In genomic region chr6:111988926-111989325, GRCh38 we compare ENCODE assay signal across 20 cellular contexts.
DNase-seq lines count a peak whose midpoint lies in the region; ATAC-seq and TF ChIP-seq lines count a peak whose summit lies in the region.
"Had no signal": no experiment of that assay in that cellular context is flagged by ENCODE, and none has a peak within 500 bp of the region (broad histone marks: within the 10 kb centered on the region; RNA-seq: fewer than 3 reads in every experiment).

No MANE protein-coding gene starts in this region.

- no peaks in the 10 kb centered on the region for H3K9me3 ChIP-seq in CD4-positive, alpha-beta memory T cell (ENCODE audit: control insufficient read depth in 1 of 2, low read length in 2 of 2)
- H3K9me3 ChIP-seq in breast epithelium = no peaks in the 10 kb centered on the region
- H3K9me3 ChIP-seq: mucosa of descending colon, neutrophil, Peyer's patch, psoas muscle, tibial artery had no signal

- no peak for TF ChIP-seq POLR2A in breast epithelium (IDR thresholded peaks at IDR 0.05)

- H3K27ac ChIP-seq in CD4-positive, alpha-beta memory T cell (ENCODE audit: low read depth, low read length) = peak overlapping the region; percentile 51
- H3K27ac ChIP-seq in breast epithelium = no peak overlapping the region
- H3K27ac ChIP-seq: GM23248, neutrophil, psoas muscle, tibial artery had no signal

- no peaks in the 10 kb centered on the region for H3K27me3 Mint-ChIP-seq in activated CD4-positive, alpha-beta T cell treated with anti-CD3 and anti-CD28 coated beads for 36 hours
- H3K27me3 Mint-ChIP-seq in CD4-positive, alpha-beta memory T cell = no peaks in the 10 kb centered on the region
- no peaks in the 10 kb centered on the region for H3K27me3 Mint-ChIP-seq in activated naive CD8-positive, alpha-beta T cell treated with anti-CD3 and anti-CD28 coated beads, Interleukin-2, amount 10 ng/mL, durations not matched to agents 7 days and 5 days
- no peaks in the 10 kb centered on the region for H3K27me3 Mint-ChIP-seq in natural killer cell treated with Interleukin-12 subunit alpha and Interleukin-12 subunit beta and Interleukin-15 and Interleukin-18, amount 100 ng/mL, for 72 hours
- H3K27me3 Mint-ChIP-seq in stimulated activated naive B cell treated with anti-CD40 and anti-IgM and Interleukin-4, amounts not matched to agents 10 μg/mL and 1 μg/mL and 100 μg/mL, for 72 hours = peaks cover 10 to 14% of the 10 kb centered on the region in 2 donors
- H3K27me3 Mint-ChIP-seq: brain had no signal

- peaks cover 15% of the 10 kb centered on the region for H3K36me3 Mint-ChIP-seq in activated CD4-positive, alpha-beta T cell treated with anti-CD3 and anti-CD28 coated beads for 36 hours (ENCODE audit: low read depth)
- no peaks in the 10 kb centered on the region for H3K36me3 Mint-ChIP-seq in CD4-positive, alpha-beta memory T cell
- peaks cover 15% of the 10 kb centered on the region for H3K36me3 Mint-ChIP-seq in activated naive CD8-positive, alpha-beta T cell treated with anti-CD3 and anti-CD28 coated beads, Interleukin-2, amount 10 ng/mL, durations not matched to agents 7 days and 5 days
- H3K36me3 Mint-ChIP-seq in natural killer cell treated with Interleukin-12 subunit alpha and Interleukin-12 subunit beta and Interleukin-15 and Interleukin-18, amount 100 ng/mL, for 72 hours = no peaks in the 10 kb centered on the region
- no peaks in the 10 kb centered on the region for H3K36me3 Mint-ChIP-seq in stimulated activated naive B cell treated with anti-CD40 and anti-IgM and Interleukin-4, amounts not matched to agents 10 μg/mL and 1 μg/mL and 100 μg/mL, for 72 hours
- H3K36me3 Mint-ChIP-seq: brain had no signal

- POLR2A ChIA-PET in activated CD4-positive, alpha-beta T cell treated with anti-CD3 and anti-CD28 coated beads for 36 hours (lab: Charles Lee) = no interaction called here
- POLR2A ChIA-PET in CD4-positive, alpha-beta memory T cell (lab: Charles Lee; ENCODE audit: partially characterized antibody) = interaction anchor here (1.6 to 6.2 kb wide), 6 partner anchors 16 to 253 kb away, joined by 4 to 62 read pairs (median 10); partner anchors contain the start of gene FYN
- POLR2A ChIA-PET in activated naive CD8-positive, alpha-beta T cell treated with anti-CD3 and anti-CD28 coated beads, Interleukin-2, amount 10 ng/mL, durations not matched to agents 7 days and 5 days (lab: Charles Lee) = no interaction called here

- TF ChIP-seq CTCF in breast epithelium (IDR thresholded peaks at IDR 0.05) = no peak

- peaks cover 9% of the 10 kb centered on the region for H3K9me3 Mint-ChIP-seq in activated CD4-positive, alpha-beta T cell treated with anti-CD3 and anti-CD28 coated beads for 36 hours (ENCODE audit: low read depth)
- no peaks in the 10 kb centered on the region for H3K9me3 Mint-ChIP-seq in CD4-positive, alpha-beta memory T cell
- peaks cover 9% of the 10 kb centered on the region for H3K9me3 Mint-ChIP-seq in activated naive CD8-positive, alpha-beta T cell treated with anti-CD3 and anti-CD28 coated beads, Interleukin-2, amount 10 ng/mL, durations not matched to agents 7 days and 5 days
- no peaks in the 10 kb centered on the region for H3K9me3 Mint-ChIP-seq in natural killer cell treated with Interleukin-12 subunit alpha and Interleukin-12 subunit beta and Interleukin-15 and Interleukin-18, amount 100 ng/mL, for 72 hours
- H3K9me3 Mint-ChIP-seq in stimulated activated naive B cell treated with anti-CD40 and anti-IgM and Interleukin-4, amounts not matched to agents 10 μg/mL and 1 μg/mL and 100 μg/mL, for 72 hours = no peaks in the 10 kb centered on the region

- H3K4me1 Mint-ChIP-seq in activated CD4-positive, alpha-beta T cell treated with anti-CD3 and anti-CD28 coated beads for 36 hours = peaks cover 89% of the 10 kb centered on the region
- H3K4me1 Mint-ChIP-seq in CD4-positive, alpha-beta memory T cell = peaks cover 56 to 97% (median 86%) of the 10 kb centered on the region in 4 donors
- peaks cover 65% of the 10 kb centered on the region for H3K4me1 Mint-ChIP-seq in activated naive CD8-positive, alpha-beta T cell treated with anti-CD3 and anti-CD28 coated beads, Interleukin-2, amount 10 ng/mL, durations not matched to agents 7 days and 5 days
- peaks cover 78 to 85% of the 10 kb centered on the region in 2 donors for H3K4me1 Mint-ChIP-seq in natural killer cell treated with Interleukin-12 subunit alpha and Interleukin-12 subunit beta and Interleukin-15 and Interleukin-18, amount 100 ng/mL, for 72 hours (ENCODE audit: low read depth in 2 of 2)
- H3K4me1 Mint-ChIP-seq in stimulated activated naive B cell treated with anti-CD40 and anti-IgM and Interleukin-4, amounts not matched to agents 10 μg/mL and 1 μg/mL and 100 μg/mL, for 72 hours = peaks cover 23 to 27% of the 10 kb centered on the region in 2 donors

- intact Hi-C loops in activated CD4-positive, alpha-beta T cell treated with anti-CD3 and anti-CD28 coated beads for 36 hours (cut with DNase I, micrococcal nuclease) = no loop called here
- intact Hi-C loops in CD4-positive, alpha-beta memory T cell (cut with micrococcal nuclease) = no loop called here
- intact Hi-C loops in breast epithelium (cut with DNase I; ENCODE audit: low total_unique reads) = no loop called here

- no peak overlapping the region for H3K4me3 Mint-ChIP-seq in activated CD4-positive, alpha-beta T cell treated with anti-CD3 and anti-CD28 coated beads for 36 hours
- H3K4me3 Mint-ChIP-seq in CD4-positive, alpha-beta memory T cell = peak overlapping the region in 6 of 8 donors; percentile 13 to 79 (median 68)
- peak overlapping the region; percentile 65 for H3K4me3 Mint-ChIP-seq in activated naive CD8-positive, alpha-beta T cell treated with anti-CD3 and anti-CD28 coated beads, Interleukin-2, amount 10 ng/mL, durations not matched to agents 7 days and 5 days
- H3K4me3 Mint-ChIP-seq in natural killer cell treated with Interleukin-12 subunit alpha and Interleukin-12 subunit beta and Interleukin-15 and Interleukin-18, amount 100 ng/mL, for 72 hours = peak overlapping the region; percentile 78
- no peak overlapping the region for H3K4me3 Mint-ChIP-seq in stimulated activated naive B cell treated with anti-CD40 and anti-IgM and Interleukin-4, amounts not matched to agents 10 μg/mL and 1 μg/mL and 100 μg/mL, for 72 hours
- H3K4me3 Mint-ChIP-seq: brain had no signal

- H3K27me3 ChIP-seq in CD4-positive, alpha-beta memory T cell (ENCODE audit: insufficient read depth, low read length) = no peaks in the 10 kb centered on the region
- no peaks in the 10 kb centered on the region for H3K27me3 ChIP-seq in breast epithelium
- H3K27me3 ChIP-seq: Peyer's patch had no signal

- DNase-seq in activated CD4-positive, alpha-beta T cell treated with anti-CD3 and anti-CD28 coated beads for 36 hours = no peak
- no peak for DNase-seq in activated CD4-positive, alpha-beta T cell treated with anti-CD3 and anti-CD28 coated beads, Interleukin-2, amount 50 U/mL, for 48 hours
- no peak for DNase-seq in CD4-positive, alpha-beta memory T cell
- DNase-seq in activated naive CD8-positive, alpha-beta T cell treated with anti-CD3 and anti-CD28 coated beads, Interleukin-2, amount 10 ng/mL, durations not matched to agents 7 days and 5 days = no peak
- no peak for DNase-seq in natural killer cell treated with Interleukin-12 subunit alpha and Interleukin-12 subunit beta and Interleukin-15 and Interleukin-18, amount 100 ng/mL, for 72 hours (ENCODE audit: low spot score)
- no peak for DNase-seq in breast epithelium (ENCODE audit: low spot score in 2 of 2)
- no peak for DNase-seq in stimulated activated naive B cell treated with anti-CD40 and anti-IgM and Interleukin-4, amounts not matched to agents 10 μg/mL and 1 μg/mL and 100 μg/mL, for 72 hours
- DNase-seq in dermis blood vessel endothelial cell = no peak
- DNase-seq: AML-193; Caco-2; GM23248; islet precursor cell; mucosa of descending colon; NCI-H524; NK-92 treated with Interleukin-12 subunit alpha and Interleukin-12 subunit beta, amount 100 ng/mL, for 24 hours; Peyer's patch; psoas muscle; tibial artery had no signal

- no peak overlapping the region for H3K4me3 ChIP-seq in CD4-positive, alpha-beta memory T cell (ENCODE audit: low read length in 2 of 2)
- no peak overlapping the region for H3K4me3 ChIP-seq in breast epithelium
- H3K4me3 ChIP-seq: GM23248, mucosa of descending colon, Peyer's patch, psoas muscle, tibial artery had no signal

- H3K4me1 ChIP-seq in CD4-positive, alpha-beta memory T cell (ENCODE audit: insufficient read depth, low read length) = peaks cover 89% of the 10 kb centered on the region
- H3K4me1 ChIP-seq in breast epithelium = peaks cover 0 to 7% of the 10 kb centered on the region in 2 donors
- H3K4me1 ChIP-seq: psoas muscle, tibial artery had no signal

- CTCF ChIA-PET in activated CD4-positive, alpha-beta T cell treated with anti-CD3 and anti-CD28 coated beads for 36 hours (lab: Charles Lee) = interaction anchor here (0.6 to 1.1 kb wide), 3 partner anchors 15 to 94 kb away, joined by 3 read pairs; no protein-coding TSS in a partner anchor
- CTCF ChIA-PET in CD4-positive, alpha-beta memory T cell (lab: Charles Lee; ENCODE audit: partially characterized antibody) = interaction anchor here (0.8 to 2.2 kb wide), 3 partner anchors 15 to 279 kb away, joined by 3 to 20 read pairs (median 4); no protein-coding TSS in a partner anchor

- H3K27ac Mint-ChIP-seq in activated CD4-positive, alpha-beta T cell treated with anti-CD3 and anti-CD28 coated beads for 36 hours = peak overlapping the region; percentile 92
- H3K27ac Mint-ChIP-seq in CD4-positive, alpha-beta memory T cell = peak overlapping the region; percentile 76 to 94 (median 89)
- H3K27ac Mint-ChIP-seq in activated naive CD8-positive, alpha-beta T cell treated with anti-CD3 and anti-CD28 coated beads, Interleukin-2, amount 10 ng/mL, durations not matched to agents 7 days and 5 days = peak overlapping the region; percentile 92
- peak overlapping the region; percentile 82 to 91 for H3K27ac Mint-ChIP-seq in natural killer cell treated with Interleukin-12 subunit alpha and Interleukin-12 subunit beta and Interleukin-15 and Interleukin-18, amount 100 ng/mL, for 72 hours
- H3K27ac Mint-ChIP-seq in stimulated activated naive B cell treated with anti-CD40 and anti-IgM and Interleukin-4, amounts not matched to agents 10 μg/mL and 1 μg/mL and 100 μg/mL, for 72 hours = no peak overlapping the region
- H3K27ac Mint-ChIP-seq: brain had no signal

- ATAC-seq in activated CD4-positive, alpha-beta T cell treated with anti-CD3 and anti-CD28 coated beads for 36 hours = no peak
- no peak for ATAC-seq in activated naive CD8-positive, alpha-beta T cell treated with anti-CD3 and anti-CD28 coated beads, Interleukin-2, amount 10 ng/mL, durations not matched to agents 7 days and 5 days (ENCODE audit: low read depth)
- no peak for ATAC-seq in natural killer cell treated with Interleukin-12 subunit alpha and Interleukin-12 subunit beta and Interleukin-15 and Interleukin-18, amount 100 ng/mL, for 72 hours
- no peak for ATAC-seq in stimulated activated naive B cell treated with anti-CD40 and anti-IgM and Interleukin-4, amounts not matched to agents 10 μg/mL and 1 μg/mL and 100 μg/mL, for 72 hours (replicated peaks)
- ATAC-seq: psoas muscle had no signal

- no peaks in the 10 kb centered on the region for H3K36me3 ChIP-seq in CD4-positive, alpha-beta memory T cell (ENCODE audit: insufficient read depth, low read length)
- H3K36me3 ChIP-seq in breast epithelium = no peaks in the 10 kb centered on the region
- H3K36me3 ChIP-seq: neutrophil, Peyer's patch, tibial artery had no signal

Comparison
In these comparisons a context has a peak if more than half of its experiments do, and no peak if none do; other contexts are left out.
1. H3K4me3 Mint-ChIP-seq: peak in CD4-positive, alpha-beta memory T cell (6 of 8), activated naive CD8-positive, alpha-beta T cell treated with anti-CD3 and anti-CD28 coated beads, Interleukin-2, amount 10 ng/mL, durations not matched to agents 7 days and 5 days (single experiment) and natural killer cell treated with Interleukin-12 subunit alpha and Interleukin-12 subunit beta and Interleukin-15 and Interleukin-18, amount 100 ng/mL, for 72 hours (single experiment); none in activated CD4-positive, alpha-beta T cell treated with anti-CD3 and anti-CD28 coated beads for 36 hours (single experiment) and stimulated activated naive B cell treated with anti-CD40 and anti-IgM and Interleukin-4, amounts not matched to agents 10 μg/mL and 1 μg/mL and 100 μg/mL, for 72 hours (0 of 2).